9 cellular contexts compared by ENCODE assay signal in genomic region chr7:87600130-87601124, GRCh38. TPM values are rescaled to one million over a fixed set of nuclear protein-coding genes. Genes with fewer than 3 reads are reported as not detected.
DNase-seq lines count a peak whose midpoint lies in the region; ATAC-seq, FAIRE-seq and TF ChIP-seq lines count a peak whose summit lies in the region.
"Had no signal": no experiment of that assay in that cellular context is flagged by ENCODE, and none has a peak within 500 bp of the region (broad histone marks: within the 10 kb centered on the region; RNA-seq: fewer than 3 reads in every experiment).

Gene ABCB1, minus strand, starts transcription at chr7:87600884. Its CDS starts 700 bp downstream, at chr7:87600184.

- H3K27me3 ChIP-seq in pancreas: peaks cover 0 to 10% (median 0%) of the 10 kb centered on the region in 4 donors
- peaks cover 15% of the 10 kb centered on the region for H3K27me3 ChIP-seq in upper lobe of right lung

- no peak within 1 kb of the TSS for H3K27ac ChIP-seq in pancreas
- peak within 1 kb of the TSS; percentile 2 for H3K27ac ChIP-seq in upper lobe of right lung

- H3K36me3 Mint-ChIP-seq in activated naive CD4-positive, alpha-beta T cell treated with anti-CD3 and anti-CD28 coated beads, Interleukin-2, amount 50 U/mL, for 72 hours: peaks cover 0 to 6% of the 10 kb centered on the region in 2 donors

- H3K4me1 ChIP-seq in pancreas (peaks cover 0 to 2% (median 0%) of the 10 kb centered on the region in 3 donors), upper lobe of right lung (no peaks in the 10 kb centered on the region)

- peak; percentile 66 for DNase-seq in NK-92 treated with Interleukin-12 subunit alpha and Interleukin-12 subunit beta, amount 100 ng/mL, for 24 hours (lab: John Stamatoyannopoulos, UW)
- no peak for DNase-seq in NK-92 (lab: John Stamatoyannopoulos, UW; ENCODE audit: unreplicated experiment)
- DNase-seq in RPMI7951 (ENCODE audit: low read depth): peak; percentile 13
- DNase-seq in activated naive CD4-positive, alpha-beta T cell treated with anti-CD3 and anti-CD28 coated beads, Interleukin-2, amount 50 U/mL, for 72 hours (ENCODE audit: low spot score in 2 of 2): peak; percentile 46 to 74
- peak; percentile 76 for DNase-seq in cardiac septum (ENCODE audit: low spot score)
- peak; percentile 16 to 75 (median 50) for DNase-seq in pancreas
- DNase-seq in upper lobe of right lung: peak; percentile 65
- DNase-seq: DND-41 had no signal

- no peak for FAIRE-seq in pancreas (lab: Jason Lieb, UNC)

- TF ChIP-seq CTCF in pancreas (IDR thresholded peaks at IDR 0.05) (no peak), upper lobe of right lung (IDR thresholded peaks at IDR 0.05) (no peak)

- intact Hi-C loops in cardiac septum (cut with DNase I): no loop called here
- intact Hi-C loops in pancreas (cut with DNase I): no loop called here
- intact Hi-C loops in upper lobe of right lung (cut with DNase I): no loop called here

- H3K27ac Mint-ChIP-seq in activated naive CD4-positive, alpha-beta T cell treated with anti-CD3 and anti-CD28 coated beads, Interleukin-2, amount 50 U/mL, for 72 hours: peak within 1 kb of the TSS; percentile 58 to 91

- ATAC-seq in HG02981 (IDR thresholded peaks at IDR 0.05; ENCODE audit: unreplicated experiment) (peak; percentile 44), pancreas (peak; percentile 94 to 97 (median 96)), upper lobe of right lung (peak; percentile 86)
- peak; percentile 92 to 95 for ATAC-seq in activated naive CD4-positive, alpha-beta T cell treated with anti-CD3 and anti-CD28 coated beads, Interleukin-2, amount 50 U/mL, for 72 hours

- WGBS in pancreas, 2 donors: 3 to 5% methylated on average over 49 to 61 of the region's 61 CpGs

- no peaks in the 10 kb centered on the region for H3K36me3 ChIP-seq in pancreas
- no peaks in the 10 kb centered on the region for H3K36me3 ChIP-seq in upper lobe of right lung

- H3K9me3 ChIP-seq in pancreas (no peaks in the 10 kb centered on the region), upper lobe of right lung (no peaks in the 10 kb centered on the region)

- no peaks in the 10 kb centered on the region for H3K9me3 Mint-ChIP-seq in activated naive CD4-positive, alpha-beta T cell treated with anti-CD3 and anti-CD28 coated beads, Interleukin-2, amount 50 U/mL, for 72 hours

- peak within 1 kb of the TSS; percentile 26 to 54 (median 34) for H3K4me3 ChIP-seq in pancreas
- peak within 1 kb of the TSS; percentile 47 for H3K4me3 ChIP-seq in upper lobe of right lung

RNA-seq across cellular contexts. Expression of gene ABCB1, which starts in this region (rescaled TPM):
- under 0.01 and 0.68 TPM in 2 replicates for total RNA-seq in RPMI7951 (2014; rRNA removed; shearing (Covaris generic))
- total RNA-seq in activated naive CD4-positive, alpha-beta T cell treated with anti-CD3 and anti-CD28 coated beads, Interleukin-2, amount 50 U/mL, for 72 hours: 1 to 10 TPM; 5.0 to 5.1 TPM
- total RNA-seq in cardiac septum (5.0 TPM), pancreas (1 to 10 TPM; 1.8 to 9.7 (median 3.0) TPM), upper lobe of right lung (7.5 TPM)
- polyA plus RNA-seq in pancreas: 1 to 10 TPM; 2.4 to 9.2 TPM

Comparison
In these comparisons a context has a peak if more than half of its experiments do, and no peak if none do; other contexts are left out.
1. Peak in DNase-seq in RPMI7951; RNA of the gene not detected or under 1 TPM.
2. ATAC-seq: peak in every context shown above with its lines; median percentile 96 in pancreas; 94 in activated naive CD4-positive, alpha-beta T cell treated with anti-CD3 and anti-CD28 coated beads, Interleukin-2, amount 50 U/mL, for 72 hours; 86 in upper lobe of right lung; 44 in HG02981.